In genomic region chr4:153233761-153234371, GRCh38 we compare ENCODE assay signal across 9 cellular contexts. TPM values are rescaled to one million over a fixed set of nuclear protein-coding genes. Genes with fewer than 3 reads are reported as not detected.
A peak's percentile ranks its signal among the peaks of the same experiment; 100 is the strongest.
DNase-seq lines count a peak whose midpoint lies in the region; ATAC-seq and TF ChIP-seq lines count a peak whose summit lies in the region.
"Had no signal": no experiment of that assay in that cellular context is flagged by ENCODE, and none has a peak within 500 bp of the region (broad histone marks: within the 10 kb centered on the region; RNA-seq: fewer than 3 reads in every experiment).

No MANE protein-coding gene starts in this region.

- in situ Hi-C loops in Panc1 (cut with HindIII; ENCODE audit: low pct_unique_long_range_greater_than_20kb, low sequenced_read_pairs), result no loop called here

- TF ChIP-seq CTCF in Panc1 (IDR thresholded peaks at IDR 0.05), result no peak
- TF ChIP-seq CTCF in fibroblast of lung (conservative IDR thresholded peaks at IDR 0.05 in 1 of 2, IDR thresholded peaks at IDR 0.05 in 1 of 2; ENCODE audit: low read depth in 1 of 2, low read length in 2 of 2), result no peak

- H3K36me3 ChIP-seq in Panc1 (ENCODE audit: control insufficient read depth, insufficient read depth, low read length) (no peaks in the 10 kb centered on the region), fibroblast of lung (ENCODE audit: control insufficient read depth, insufficient read depth, low read length) (no peaks in the 10 kb centered on the region)
- H3K36me3 ChIP-seq: SJSA1 had no signal

- DNase-seq in GM03348 (ENCODE audit: low spot score), result peak; percentile 78
- no peak for DNase-seq in Panc1 (ENCODE audit: low read depth, low spot score)
- DNase-seq in fibroblast of lung (ENCODE audit: low read depth in 2 of 2), result peak; percentile 86 to 97
- no peak for DNase-seq in sciatic nerve (ENCODE audit: low spot score)
- no peak for DNase-seq in activated naive CD8-positive, alpha-beta T cell treated with anti-CD3 and anti-CD28 coated beads, Interleukin-2, amount 50 U/mL, for 24 hours
- DNase-seq in stimulated activated CD4-positive, alpha-beta T cell treated with anti-CD3 and anti-CD28 coated beads, Interleukin-12 subunit alpha, Interleukin-12 subunit beta, amount 100 ng/mL, for 4 hours, result no peak
- DNase-seq in activated CD4-positive, alpha-beta T cell treated with anti-CD3 and anti-CD28 coated beads, Interleukin-2, amount 50 U/mL, for 4 hours, result no peak

- H3K4me3 ChIP-seq in Panc1 (ENCODE audit: low read depth in 2 of 2, low read length in 2 of 2) (no peak overlapping the region), fibroblast of lung (replicated peaks in 1 of 4; ENCODE audit: control extremely low read depth in 1 of 4, insufficient read depth in 1 of 4, low read depth in 3 of 4, low read length in 4 of 4) (no peak overlapping the region)
- H3K4me3 ChIP-seq: SJSA1 had no signal

- H3K9me3 ChIP-seq in Panc1 (ENCODE audit: control insufficient read depth, insufficient read depth, low read depth, low read length) (no peaks in the 10 kb centered on the region), fibroblast of lung (ENCODE audit: control insufficient read depth, insufficient read depth, low read depth, low read length) (no peaks in the 10 kb centered on the region)
- H3K9me3 ChIP-seq: SJSA1 had no signal

- intact Hi-C loops in Panc1 (cut with micrococcal nuclease; ENCODE audit: unreplicated experiment) (no loop called here), sciatic nerve (cut with DNase I) (no loop called here)

- no peak overlapping the region for H3K4me3 Mint-ChIP-seq in activated naive CD8-positive, alpha-beta T cell treated with anti-CD3 and anti-CD28 coated beads, Interleukin-2, amount 50 U/mL, for 24 hours

- peak; percentile 38; the same call in 1 of the 2 replicates for ATAC-seq in Panc1
- peak; percentile 74 for ATAC-seq in sciatic nerve
- ATAC-seq in activated naive CD8-positive, alpha-beta T cell treated with anti-CD3 and anti-CD28 coated beads, Interleukin-2, amount 50 U/mL, for 24 hours, result no peak
- no peak for ATAC-seq in HG03342 (IDR thresholded peaks at IDR 0.05; ENCODE audit: unreplicated experiment)

- H3K27me3 ChIP-seq in Panc1 (ENCODE audit: control insufficient read depth, insufficient read depth, low read length), result no peaks in the 10 kb centered on the region
- H3K27me3 ChIP-seq in fibroblast of lung (ENCODE audit: control insufficient read depth, insufficient read depth, low read length), result no peaks in the 10 kb centered on the region
- H3K27me3 ChIP-seq: SJSA1 had no signal

- peaks cover 16% of the 10 kb centered on the region for H3K27me3 Mint-ChIP-seq in activated naive CD8-positive, alpha-beta T cell treated with anti-CD3 and anti-CD28 coated beads, Interleukin-2, amount 50 U/mL, for 24 hours

- H3K4me2 ChIP-seq in fibroblast of lung (ENCODE audit: extremely low read depth, insufficient read depth, low read length), result peak overlapping the region; percentile 53

- no peak overlapping the region for H3K27ac ChIP-seq in Panc1 (ENCODE audit: low read length)
- peak overlapping the region; percentile 62 for H3K27ac ChIP-seq in fibroblast of lung (ENCODE audit: insufficient read depth, low read length)
- H3K27ac ChIP-seq: SJSA1 had no signal

- peaks cover 23% of the 10 kb centered on the region for H3K4me1 Mint-ChIP-seq in activated naive CD8-positive, alpha-beta T cell treated with anti-CD3 and anti-CD28 coated beads, Interleukin-2, amount 50 U/mL, for 24 hours

- no peak overlapping the region for H3K9ac ChIP-seq in fibroblast of lung (ENCODE audit: insufficient read depth, low read length)

- CTCF ChIA-PET in Panc1 (lab: Charles Lee), result no interaction called here

- H3K27ac Mint-ChIP-seq in activated naive CD8-positive, alpha-beta T cell treated with anti-CD3 and anti-CD28 coated beads, Interleukin-2, amount 50 U/mL, for 24 hours, result no peak overlapping the region

- no peak overlapping the region for H2AFZ ChIP-seq in fibroblast of lung (ENCODE audit: low read length)

- H3K79me2 ChIP-seq in fibroblast of lung (ENCODE audit: control insufficient read depth, insufficient read depth, low read length), result peaks cover 17% of the 10 kb centered on the region

- H3K9me3 Mint-ChIP-seq in activated naive CD8-positive, alpha-beta T cell treated with anti-CD3 and anti-CD28 coated beads, Interleukin-2, amount 50 U/mL, for 24 hours, result no peaks in the 10 kb centered on the region

- H3K4me1 ChIP-seq in Panc1 (ENCODE audit: control insufficient read depth, insufficient read depth, low read length) (peaks cover 13% of the 10 kb centered on the region), fibroblast of lung (ENCODE audit: control insufficient read depth, extremely low read depth, insufficient read depth, low read length) (peaks cover 14% of the 10 kb centered on the region)

- no TSS peak for BruUV-seq in Panc1 (replicated peaks; lab: Mats Ljungman, UMichigan)

- POLR2A ChIA-PET in Panc1 (lab: Charles Lee), result no interaction called here

- no peaks in the 10 kb centered on the region for H4K20me1 ChIP-seq in fibroblast of lung (ENCODE audit: control insufficient read depth, extremely low read depth, insufficient read depth, low read length)

- H3K36me3 Mint-ChIP-seq in activated naive CD8-positive, alpha-beta T cell treated with anti-CD3 and anti-CD28 coated beads, Interleukin-2, amount 50 U/mL, for 24 hours (ENCODE audit: low read depth), result no peaks in the 10 kb centered on the region

RNA-seq across cellular contexts. Expression of gene TRIM2, which starts 29.6 kb away (rescaled TPM):
- total RNA-seq in Panc1 (2021; ENCODE audit: unreplicated experiment) (18.9 TPM), fibroblast of lung (70.4 and 90.8 TPM in 2 replicates), sciatic nerve (60.9 TPM)
- polyA plus RNA-seq in Panc1 (2012; ENCODE audit: insufficient read length), result 16.9 TPM
- polyA plus RNA-seq in fibroblast of lung, result 39.6 and 41.2 TPM in 2 replicates
- 23.4 and 23.5 TPM in 2 replicates for polyA plus RNA-seq in fibroblast of lung (2012)
- 110 and 116 TPM in 2 replicates for polyA minus RNA-seq in fibroblast of lung (ENCODE audit: low replicate concordance)

Comparison
In these comparisons a context has a peak if more than half of its experiments do, and no peak if none do; other contexts are left out.
1. DNase-seq: peak in GM03348 (single experiment) and fibroblast of lung (2 of 2); none in Panc1 (single experiment), sciatic nerve (single experiment), activated naive CD8-positive, alpha-beta T cell treated with anti-CD3 and anti-CD28 coated beads, Interleukin-2, amount 50 U/mL, for 24 hours (single experiment), stimulated activated CD4-positive, alpha-beta T cell treated with anti-CD3 and anti-CD28 coated beads, Interleukin-12 subunit alpha, Interleukin-12 subunit beta, amount 100 ng/mL, for 4 hours (single experiment) and activated CD4-positive, alpha-beta T cell treated with anti-CD3 and anti-CD28 coated beads, Interleukin-2, amount 50 U/mL, for 4 hours (0 of 2).
2. ATAC-seq: peak in Panc1 (single experiment) and sciatic nerve (single experiment); none in activated naive CD8-positive, alpha-beta T cell treated with anti-CD3 and anti-CD28 coated beads, Interleukin-2, amount 50 U/mL, for 24 hours (single experiment) and HG03342 (single experiment).